ENCODE assay signal across 10 cellular contexts in genomic region chr12:121810833-121811433, GRCh38. TPM values are rescaled to one million over a fixed set of nuclear protein-coding genes. Genes with fewer than 3 reads are reported as not detected.
DNase-seq lines count a peak whose midpoint lies in the region; ATAC-seq, FAIRE-seq and TF ChIP-seq lines count a peak whose summit lies in the region.
"Had no signal": no experiment of that assay in that cellular context is flagged by ENCODE, and none has a peak within 500 bp of the region (broad histone marks: within the 10 kb centered on the region; RNA-seq: fewer than 3 reads in every experiment).

No MANE protein-coding gene starts in this region.

- H3K27ac ChIP-seq in A549 (peak overlapping the region; percentile 74 to 85; a peak in 4 of 6 replicates), GM12878 (ENCODE audit: control insufficient read depth, insufficient read depth) (no peak overlapping the region; the same call in 1 of the 2 replicates)

- peak overlapping the region; percentile 15; the same call in 1 of the 2 replicates for H2AFZ ChIP-seq in GM12878 (ENCODE audit: control insufficient read depth, low read depth, low read length)

- RAD21 ChIA-PET in GM12878 (lab: Charles Lee; ENCODE audit: unreplicated experiment), result interaction anchor here (1.2 to 13.1 kb wide), 6 partner anchors 9 to 83 kb away, joined by 3 to 395 read pairs (median 12); partner anchors contain the start of genes PSMD9 and RHOF

- SMC1A ChIA-PET in GM12878 (lab: Charles Lee; ENCODE audit: uncharacterized antibody, unreplicated experiment), result interaction anchor here (0.7 to 12.2 kb wide), 9 partner anchors 9 to 810 kb away, joined by 3 to 226 read pairs (median 5); partner anchors contain the start of genes PSMD9 and RHOF

- H3K36me3 ChIP-seq in GM12878 (ENCODE audit: control insufficient read depth in 2 of 2, insufficient read depth in 2 of 2, low read length in 1 of 2), result peaks cover 6 to 21% of the 10 kb centered on the region in 2 experiments; a peak in 3 of 4 replicates

- BruUV-seq in GM12878 (replicated peaks; lab: Mats Ljungman, UMichigan), result no TSS peak

- no peak for TF ChIP-seq CTCF in A549 (IDR thresholded peaks at IDR 0.05)
- TF ChIP-seq CTCF in HFF-Myc (IDR thresholded peaks at IDR 0.05; ENCODE audit: low read depth, low read length, missing control alignments), result no peak
- TF ChIP-seq CTCF in GM12878 (IDR thresholded peaks at IDR 0.05 in 2 of 3, conservative IDR thresholded peaks at IDR 0.05 in 1 of 3; ENCODE audit: control insufficient read depth in 2 of 3, extremely low read depth in 1 of 3, insufficient read depth in 1 of 3, low read depth in 3 of 3, low read length in 3 of 3), result no peak
- no peak for TF ChIP-seq CTCF in mesothelial cell of epicardium (IDR thresholded peaks at IDR 0.05; ENCODE audit: unreplicated experiment)

- TF ChIP-seq EP300 in A549 (IDR thresholded peaks at IDR 0.05) (no peak), GM12878 (IDR thresholded peaks at IDR 0.05; ENCODE audit: borderline replicate concordance in 1 of 2, control insufficient read depth in 1 of 2, low read depth in 2 of 2, low read length in 2 of 2) (no peak)

- intact Hi-C loops in GM12878 (cut with micrococcal nuclease; ENCODE audit: unreplicated experiment), result no loop called here

- H3K4me3 ChIP-seq in A549 (peak overlapping the region; percentile 53; the same call in 1 of the 3 replicates), HFF-Myc (replicated peaks; ENCODE audit: low read depth, low read length) (peak overlapping the region; percentile 56), GM12878 (peak overlapping the region; percentile 82)

- 71% methylated on average over 6 of the region's 6 CpGs for WGBS in A549 (ENCODE audit: missing lambda C conversion rate)
- 57% methylated on average over 6 of the region's 6 CpGs for WGBS in GM12878 (ENCODE audit: insufficient coverage, insufficient replicate concordance, low lambda C conversion rate, missing lambda C conversion rate)

- H3K4me2 ChIP-seq in A549 (peak overlapping the region; percentile 97), GM12878 (ENCODE audit: control insufficient read depth, insufficient read depth) (peak overlapping the region; percentile 46)

- H3K4me3 Mint-ChIP-seq in mesothelial cell of epicardium, result peak overlapping the region; percentile 78

- H3K4me1 ChIP-seq in A549 (peaks cover 47% of the 10 kb centered on the region), GM12878 (ENCODE audit: control insufficient read depth, insufficient read depth, low read length) (peaks cover 20% of the 10 kb centered on the region)

- DNase-seq in A549 (ENCODE audit: low read depth in 1 of 2, low spot score in 1 of 2) (no peak), HFF-Myc (ENCODE audit: extremely low read depth, low read depth) (no peak), GM12878 (ENCODE audit: low read depth, low spot score) (no peak), mesothelial cell of epicardium (ENCODE audit: low spot score in 2 of 2, unreplicated experiment in 2 of 2) (no peak), DMS153 treated with DMSO at 0.1 percent for 48 hours (lab: John Stamatoyannopoulos, UW; ENCODE audit: unreplicated experiment) (no peak), NCI-H748 treated with DMSO at 0.1 percent for 48 hours (lab: John Stamatoyannopoulos, UW) (no peak)
- DNase-seq: NCI-H1105 treated with DMSO at 0.1 percent for 48 hours had no signal

- TF ChIP-seq RAD21 in A549 (conservative IDR thresholded peaks at IDR 0.05 in 1 of 2, IDR thresholded peaks at IDR 0.05 in 1 of 2), result no peak
- no peak for TF ChIP-seq RAD21 in GM12878 (IDR thresholded peaks at IDR 0.05; ENCODE audit: insufficient read depth, low read depth, low read length)

- H3K27me3 ChIP-seq in GM12878 (replicated peaks in 1 of 2; ENCODE audit: control insufficient read depth in 2 of 2, insufficient read depth in 2 of 2, low read length in 1 of 2), result no peaks in the 10 kb centered on the region

- H3K27me3 Mint-ChIP-seq in mesothelial cell of epicardium (ENCODE audit: low read depth), result no peaks in the 10 kb centered on the region

- ATAC-seq in A549 (0 out of 6 replicates have a peak, but pooled peaks have one; percentile 0 to 6), GM12878 (no peak), GM19324 (IDR thresholded peaks at IDR 0.05; ENCODE audit: low FRiP score, unreplicated experiment) (no peak), GM19035 (IDR thresholded peaks at IDR 0.05; ENCODE audit: unreplicated experiment) (no peak)

- H3K9ac ChIP-seq in GM12878 (ENCODE audit: control insufficient read depth, insufficient read depth, low read length), result no peak overlapping the region; the same call in 1 of the 2 replicates

- H3K36me3 Mint-ChIP-seq in mesothelial cell of epicardium, result peaks cover 17% of the 10 kb centered on the region

- H4K20me1 ChIP-seq in GM12878 (ENCODE audit: control insufficient read depth, insufficient read depth), result peaks cover 9% of the 10 kb centered on the region

- no peak for FAIRE-seq in A549 (lab: Jason Lieb, UNC)
- FAIRE-seq in GM12878 (lab: Jason Lieb, UNC), result no peak
- FAIRE-seq: GM18507 had no signal

- peak overlapping the region; percentile 20 for H3K27ac Mint-ChIP-seq in mesothelial cell of epicardium

- H3K9me3 Mint-ChIP-seq in mesothelial cell of epicardium, result no peaks in the 10 kb centered on the region

- POLR2A ChIA-PET in A549 (lab: Yijun Ruan, JAX), result interaction anchor here (0.9 to 2.9 kb wide), 5 partner anchors 9 to 78 kb away, joined by 4 to 43 read pairs (median 6); partner anchors contain the start of genes PSMD9, RHOF and SETD1B
- POLR2A ChIA-PET in GM12878 (lab: Charles Lee), result interaction anchor here (0.6 to 2.5 kb wide), 9 partner anchors 9 to 121 kb away, joined by 3 to 48 read pairs (median 5); partner anchors contain the start of gene RHOF

- in situ Hi-C loops in GM12878 (cut with MboI), result no loop called here

- H3K79me2 ChIP-seq in GM12878 (ENCODE audit: control insufficient read depth, insufficient read depth, low read length), result peaks cover 48% of the 10 kb centered on the region

- CTCF ChIA-PET in A549 (lab: Yijun Ruan, JAX) (interaction anchor here (0.6 to 72.2 kb wide), 16 partner anchors 0 to 509 kb away, joined by 3 to 2657 read pairs (median 6); partner anchors contain the start of genes PSMD9, RHOF and SETD1B), GM12878 (lab: Yijun Ruan, JAX) (interaction anchor here (0.8 to 13.6 kb wide), 19 partner anchors 9 to 419 kb away, joined by 3 to 565 read pairs (median 6); partner anchors contain the start of genes PSMD9 and RHOF)

- H3K9me3 ChIP-seq in A549 (no peaks in the 10 kb centered on the region), GM12878 (replicated peaks; ENCODE audit: control insufficient read depth, insufficient read depth, low read length) (no peaks in the 10 kb centered on the region)

- TF ChIP-seq POLR2A in A549 (IDR thresholded peaks at IDR 0.05; ENCODE audit: low read length) (no peak), GM12878 (IDR thresholded peaks at IDR 0.05; ENCODE audit: low read depth, low read length) (no peak)

- H3K4me1 Mint-ChIP-seq in mesothelial cell of epicardium, result peaks cover 35% of the 10 kb centered on the region

RNA-seq across cellular contexts. Expression of gene SETD1B, which starts 7.1 kb away (rescaled TPM):
- polyA plus RNA-seq in A549 (2011; rRNA removed), result 1.1 and 2.1 TPM in 2 replicates
- polyA plus RNA-seq in A549 (2012; cell fraction: cytosol; rRNA removed), result 2.2 and 3.1 TPM in 2 replicates
- polyA plus RNA-seq in A549 (2012; cell fraction: nucleus; rRNA removed), result 6.5 and 9.1 TPM in 2 replicates
- polyA plus RNA-seq in A549 (2017; fragmentation: RNase III; extraction: RNeasy Plus Mini Kit Qiagen cat#74134 plus additional on column Dnase treatment), result 7.4 to 8.6 TPM (median 8.0 TPM) in 3 replicates
- polyA minus RNA-seq in A549 (2011; rRNA and poly(A)+ RNA removed), result 2.6 and 4.2 TPM in 2 replicates
- total RNA-seq in GM12878 (2013; cell fraction: nucleolus; rRNA removed), result 8.1 and 10.1 TPM in 2 replicates
- total RNA-seq in GM12878 (2014; rRNA removed), result 1.8 and 2.1 TPM in 2 replicates
- 1.3 TPM in 2 replicates for total RNA-seq in GM12878 (2014; rRNA removed; fragmentation: Illumina TruSeq; extraction: Trizol)
- 15.5 and 17.3 TPM in 2 replicates for total RNA-seq in GM12878 (2021)
- polyA plus RNA-seq in GM12878 (2011; ENCODE audit: low read depth), result 2.0 TPM
- 0.27 and 0.50 TPM in 2 replicates for polyA plus RNA-seq in GM12878 (2011; rRNA removed)
- 0.67 and 0.76 TPM in 2 replicates for polyA plus RNA-seq in GM12878 (2011; cell fraction: cytosol; rRNA removed)
- 3.1 and 6.2 TPM in 2 replicates for polyA plus RNA-seq in GM12878 (2011; cell fraction: nucleus; rRNA removed)
- polyA plus RNA-seq in GM12878 (2012), result 4.3 and 5.9 TPM in 2 replicates
- polyA plus RNA-seq in GM12878 (2014; fragmentation: Illumina TruSeq; extraction: Trizol), result 1.7 and 3.6 TPM in 2 replicates
- polyA plus RNA-seq in GM12878 (2014; fragmentation: Nextera tagmentation; extraction: Ambion mirVana), result 1 to 10 TPM in 1 of 2 experiments, under 1 TPM in 1; 0.53 to 1.7 TPM
- 4.9 and 7.5 TPM in 2 replicates for polyA plus RNA-seq in GM12878 (2014; rRNA removed)
- polyA plus RNA-seq in GM12878 (2016; fragmentation: Nextera tagmentation; extraction: Ambion mirVana), result 1 to 10 TPM; 1.2 to 1.5 TPM
- 1.3 and 1.4 TPM in 2 replicates for polyA minus RNA-seq in GM12878 (2011; rRNA and poly(A)+ RNA removed)
- 2.3 and 3.3 TPM in 2 replicates for polyA minus RNA-seq in GM12878 (2011; cell fraction: cytosol; rRNA and poly(A)+ RNA removed)
- 1.6 and 3.5 TPM in 2 replicates for polyA minus RNA-seq in GM12878 (2011; cell fraction: nucleus; rRNA and poly(A)+ RNA removed)
- 26.5 to 27.2 TPM (median 26.8 TPM) in 3 replicates for total RNA-seq in mesothelial cell of epicardium

RNA-seq across cellular contexts. Expression of gene RHOF, which starts 17.4 kb away (rescaled TPM):
- polyA plus RNA-seq in A549 (2011; rRNA removed) (47.1 and 48.0 TPM in 2 replicates), A549 (2017; fragmentation: RNase III; extraction: RNeasy Plus Mini Kit Qiagen cat#74134 plus additional on column Dnase treatment) (48.6 to 52.3 TPM (median 51.8 TPM) in 3 replicates), GM12878 (2011; rRNA removed) (25.4 and 40.8 TPM in 2 replicates), GM12878 (2014; fragmentation: Illumina TruSeq; extraction: Trizol) (28.5 and 36.5 TPM in 2 replicates), GM12878 (2014; fragmentation: Nextera tagmentation; extraction: Ambion mirVana) (1 to 10 TPM; 6.1 to 6.4 TPM), GM12878 (2014; rRNA removed) (66.1 and 75.8 TPM in 2 replicates), GM12878 (2016; fragmentation: Nextera tagmentation; extraction: Ambion mirVana) (10 to 100 TPM; 38.9 to 40.5 TPM)
- 84.7 and 94.6 TPM in 2 replicates for polyA plus RNA-seq in A549 (2012; cell fraction: cytosol; rRNA removed)
- 108 and 113 TPM in 2 replicates for polyA plus RNA-seq in A549 (2012; cell fraction: nucleus; rRNA removed)
- polyA minus RNA-seq in A549 (2011; rRNA and poly(A)+ RNA removed), result 88.9 and 139 TPM in 2 replicates
- 111 and 129 TPM in 2 replicates for total RNA-seq in GM12878 (2013; cell fraction: nucleolus; rRNA removed)
- total RNA-seq in GM12878 (2014; rRNA removed) (58.0 and 58.8 TPM in 2 replicates), GM12878 (2014; rRNA removed; fragmentation: Illumina TruSeq; extraction: Trizol) (32.8 and 32.9 TPM in 2 replicates), GM12878 (2021) (72.8 and 78.7 TPM in 2 replicates), mesothelial cell of epicardium (33.0 to 37.8 TPM (median 33.8 TPM) in 3 replicates)
- 11.6 TPM for polyA plus RNA-seq in GM12878 (2011; ENCODE audit: low read depth)
- polyA plus RNA-seq in GM12878 (2011; cell fraction: cytosol; rRNA removed), result 71.0 and 80.5 TPM in 2 replicates
- polyA plus RNA-seq in GM12878 (2011; cell fraction: nucleus; rRNA removed), result 76.9 and 97.7 TPM in 2 replicates
- 38.5 and 51.6 TPM in 2 replicates for polyA plus RNA-seq in GM12878 (2012)
- polyA minus RNA-seq in GM12878 (2011; rRNA and poly(A)+ RNA removed), result 45.1 and 66.7 TPM in 2 replicates
- polyA minus RNA-seq in GM12878 (2011; cell fraction: cytosol; rRNA and poly(A)+ RNA removed), result 58.2 and 58.8 TPM in 2 replicates
- 35.3 and 53.2 TPM in 2 replicates for polyA minus RNA-seq in GM12878 (2011; cell fraction: nucleus; rRNA and poly(A)+ RNA removed)

RNA-seq across cellular contexts. Expression of gene HPD, which starts 47.7 kb away (rescaled TPM):
- polyA plus RNA-seq in A549 (2011; rRNA removed) (1.3 and 1.7 TPM in 2 replicates), A549 (2017; fragmentation: RNase III; extraction: RNeasy Plus Mini Kit Qiagen cat#74134 plus additional on column Dnase treatment) (1.8 to 2.6 TPM (median 2.0 TPM) in 3 replicates), GM12878 (2011; rRNA removed) (not detected in 2 replicates), GM12878 (2014; fragmentation: Illumina TruSeq; extraction: Trizol) (not detected in 2 replicates), GM12878 (2014; fragmentation: Nextera tagmentation; extraction: Ambion mirVana) (under 1 TPM in 1 of 2 experiments, not detected in 1; 0.04 TPM), GM12878 (2014; rRNA removed) (0.15 and 0.69 TPM in 2 replicates), GM12878 (2016; fragmentation: Nextera tagmentation; extraction: Ambion mirVana) (not detected)
- 1.7 and 2.0 TPM in 2 replicates for polyA plus RNA-seq in A549 (2012; cell fraction: cytosol; rRNA removed)
- polyA plus RNA-seq in A549 (2012; cell fraction: nucleus; rRNA removed), result 0.98 and 1.4 TPM in 2 replicates
- 1.6 and 2.8 TPM in 2 replicates for polyA minus RNA-seq in A549 (2011; rRNA and poly(A)+ RNA removed)
- not detected in 2 replicates for total RNA-seq in GM12878 (2013; cell fraction: nucleolus; rRNA removed)
- total RNA-seq in GM12878 (2014; rRNA removed) (not detected in 2 replicates), GM12878 (2014; rRNA removed; fragmentation: Illumina TruSeq; extraction: Trizol) (not detected in 2 replicates), GM12878 (2021) (0.13 and 0.28 TPM in 2 replicates), mesothelial cell of epicardium (0.16 TPM in 1 of 3 replicates, not detected in the others)
- polyA plus RNA-seq in GM12878 (2011; ENCODE audit: low read depth), result not detected
- polyA plus RNA-seq in GM12878 (2011; cell fraction: cytosol; rRNA removed), result not detected in 2 replicates
- not detected in 2 replicates for polyA plus RNA-seq in GM12878 (2011; cell fraction: nucleus; rRNA removed)
- polyA plus RNA-seq in GM12878 (2012), result 0.15 TPM in 1 of 2 replicates, not detected in the other
- polyA minus RNA-seq in GM12878 (2011; rRNA and poly(A)+ RNA removed), result not detected in 2 replicates
- not detected in 2 replicates for polyA minus RNA-seq in GM12878 (2011; cell fraction: cytosol; rRNA and poly(A)+ RNA removed)
- not detected in 2 replicates for polyA minus RNA-seq in GM12878 (2011; cell fraction: nucleus; rRNA and poly(A)+ RNA removed)

Comparison
In these comparisons a context has a peak if more than half of its experiments do, and no peak if none do; other contexts are left out.
1. ATAC-seq: peak in A549 (2 of 2); none in GM12878 (single experiment), GM19324 (single experiment) and GM19035 (single experiment).
2. Of the 24 proteins assayed by ChIP-seq in both GM12878 and A549: peak only in GM12878: POLR2AphosphoS2; only in A549: none; in both: none; in neither: 22; mixed calls (peak in some experiments, not most) for 1.
3. Peak in every context shown above with its lines, with median percentiles within 50 percentile points of each other: H3K4me3 ChIP-seq.